13 cellular contexts compared by ENCODE assay signal in genomic region chr17:51643702-51644490, GRCh38.
DNase-seq lines count a peak whose midpoint lies in the region; ATAC-seq and TF ChIP-seq lines count a peak whose summit lies in the region.
"Had no signal": no experiment of that assay in that cellular context is flagged by ENCODE, and none has a peak within 500 bp of the region (broad histone marks: within the 10 kb centered on the region; RNA-seq: fewer than 3 reads in every experiment).

No MANE protein-coding gene starts in this region.

- H3K4me3 ChIP-seq in Jurkat, Clone E6-1 (ENCODE audit: low read length) = no peak overlapping the region
- H3K4me3 ChIP-seq in RWPE2 (ENCODE audit: severe bottlenecking) (no peak overlapping the region), tibial nerve (no peak overlapping the region)
- H3K4me3 ChIP-seq: HAP-1 had no signal

- peaks cover 0 to 2% (median 0%) of the 10 kb centered on the region in 9 donors for H3K9me3 Mint-ChIP-seq in naive thymus-derived CD8-positive, alpha-beta T cell
- H3K9me3 Mint-ChIP-seq: CD4-positive, alpha-beta T cell had no signal

- H3K9me3 ChIP-seq in RWPE2 (ENCODE audit: severe bottlenecking) (no peaks in the 10 kb centered on the region), tibial nerve (no peaks in the 10 kb centered on the region)
- H3K9me3 ChIP-seq: HAP-1 had no signal

- POLR2A ChIA-PET in naive thymus-derived CD8-positive, alpha-beta T cell (lab: Charles Lee) = no interaction called here

- DNase-seq in Jurkat, Clone E6-1 (ENCODE audit: low read depth, low spot score) = peak; percentile 15
- DNase-seq in RWPE2 (ENCODE audit: low spot score) (no peak), epithelial cell of prostate (ENCODE audit: low read depth, low spot score) (peak; percentile 73), kidney tubule cell (ENCODE audit: low spot score) (peak; percentile 15), NCI-H1436 treated with DMSO at 0.1 percent for 48 hours (lab: John Stamatoyannopoulos, UW) (no peak), tibial nerve (ENCODE audit: low spot score in 2 of 2) (no peak)
- no peak for DNase-seq in naive thymus-derived CD8-positive, alpha-beta T cell
- DNase-seq: C1 segment of cervical spinal cord; CD4-positive, alpha-beta T cell; DND-41; GDM1 had no signal

- TF ChIP-seq POLR2A in tibial nerve (IDR thresholded peaks at IDR 0.05) = no peak

- no peak for TF ChIP-seq CTCF in RWPE2 (IDR thresholded peaks at IDR 0.05; ENCODE audit: poor library complexity, severe bottlenecking)
- no peak for TF ChIP-seq CTCF in tibial nerve (IDR thresholded peaks at IDR 0.05)

- no peak overlapping the region for H3K4me3 Mint-ChIP-seq in naive thymus-derived CD8-positive, alpha-beta T cell
- H3K4me3 Mint-ChIP-seq: B cell; CD4-positive, alpha-beta T cell had no signal

- H3K27ac Mint-ChIP-seq in naive thymus-derived CD8-positive, alpha-beta T cell = no peak overlapping the region
- H3K27ac Mint-ChIP-seq: B cell; CD4-positive, alpha-beta T cell had no signal

- no peak for TF ChIP-seq EP300 in tibial nerve (IDR thresholded peaks at IDR 0.05)

- peaks cover 20 to 32% (median 22%) of the 10 kb centered on the region in 5 donors for H3K27me3 Mint-ChIP-seq in naive thymus-derived CD8-positive, alpha-beta T cell

- no peaks in the 10 kb centered on the region for H3K27me3 ChIP-seq in RWPE2 (ENCODE audit: insufficient read depth, poor library complexity, severe bottlenecking)
- no peaks in the 10 kb centered on the region for H3K27me3 ChIP-seq in tibial nerve

- no peaks in the 10 kb centered on the region for H3K36me3 Mint-ChIP-seq in naive thymus-derived CD8-positive, alpha-beta T cell

- H3K27ac ChIP-seq in RWPE2 (ENCODE audit: poor library complexity, severe bottlenecking) (no peak overlapping the region), epithelial cell of prostate (peak overlapping the region; percentile 44), tibial nerve (no peak overlapping the region)

- no peaks in the 10 kb centered on the region for H3K4me1 Mint-ChIP-seq in naive thymus-derived CD8-positive, alpha-beta T cell
- H3K4me1 Mint-ChIP-seq: B cell had no signal

- H3K4me1 ChIP-seq in RWPE2 (ENCODE audit: insufficient read depth, poor library complexity, severe bottlenecking) (peaks cover 4% of the 10 kb centered on the region), tibial nerve (peaks cover 0 to 5% (median 0%) of the 10 kb centered on the region in 4 donors)
- H3K4me1 ChIP-seq: HAP-1 had no signal

- peak; percentile 65 for ATAC-seq in RWPE2 (ENCODE audit: low read depth)
- no peak for ATAC-seq in naive thymus-derived CD8-positive, alpha-beta T cell

- H3K36me3 ChIP-seq in RWPE2 (ENCODE audit: low read depth) (no peaks in the 10 kb centered on the region), tibial nerve (no peaks in the 10 kb centered on the region)
- H3K36me3 ChIP-seq: HAP-1 had no signal

- WGBS in tibial nerve, 2 donors = 81 to 82% methylated on average over 10 of the region's 10 CpGs

Comparison
In these comparisons a context has a peak if more than half of its experiments do, and no peak if none do; other contexts are left out.
1. DNase-seq: peak in Jurkat, Clone E6-1 (single experiment), epithelial cell of prostate (single experiment) and kidney tubule cell (single experiment); none in RWPE2 (single experiment), NCI-H1436 treated with DMSO at 0.1 percent for 48 hours (single experiment), naive thymus-derived CD8-positive, alpha-beta T cell (0 of 10) and tibial nerve (0 of 2).